ENCODE assay signal across 8 cellular contexts in genomic region chr16:70251651-70252354, GRCh38. TPM values are rescaled to one million over a fixed set of nuclear protein-coding genes. Genes with fewer than 3 reads are reported as not detected.
A peak's percentile ranks its signal among the peaks of the same experiment; 100 is the strongest.
DNase-seq lines count a peak whose midpoint lies in the region; ATAC-seq and TF ChIP-seq lines count a peak whose summit lies in the region.

Gene EXOSC6 (minus strand): TSS chr16:70251940. CDS start chr16:70251900, 40 bp downstream.

- no peaks in the 10 kb centered on the region for H3K9me3 ChIP-seq in OCI-LY7 (ENCODE audit: low read length)

- H3K27ac ChIP-seq in OCI-LY7 (ENCODE audit: low read depth, low read length, poor library complexity, severe bottlenecking), result peak within 1 kb of the TSS; percentile 87
- H3K27ac ChIP-seq in epithelial cell of prostate, result peak within 1 kb of the TSS; percentile 54

- peak; percentile 85 for ATAC-seq in GM21576 (IDR thresholded peaks at IDR 0.05; ENCODE audit: unreplicated experiment)

- H4K20me1 ChIP-seq in OCI-LY7 (ENCODE audit: insufficient read depth, low read length), result no peaks in the 10 kb centered on the region

- H3K9me3 Mint-ChIP-seq in IgD-negative memory B cell, result no peaks in the 10 kb centered on the region

- H3K4me2 ChIP-seq in OCI-LY7 (ENCODE audit: low read length), result peak within 1 kb of the TSS; percentile 93

- H3K4me1 ChIP-seq in OCI-LY7 (ENCODE audit: insufficient read depth, low read length, poor library complexity, severe bottlenecking), result peaks cover 11% of the 10 kb centered on the region

- H3K79me2 ChIP-seq in OCI-LY7 (ENCODE audit: insufficient read depth, low read depth, low read length), result peaks cover 43% of the 10 kb centered on the region

- intact Hi-C loops in OCI-LY7 (cut with micrococcal nuclease; ENCODE audit: unreplicated experiment), result no loop called here

- POLR2A ChIA-PET in OCI-LY7 (lab: Charles Lee), result no interaction called here

- peaks cover 74% of the 10 kb centered on the region for H3K36me3 ChIP-seq in OCI-LY7 (ENCODE audit: insufficient read depth, low read length)

- TF ChIP-seq CTCF in OCI-LY7 (conservative IDR thresholded peaks at IDR 0.05; ENCODE audit: low read length), result peak; percentile 85

- DNase-seq in DMS53 (lab: John Stamatoyannopoulos, UW) (peak; percentile 96), OCI-LY7 (ENCODE audit: low spot score) (peak; percentile 97), activated T-cell treated with anti-CD3 and anti-CD28 coated beads for 1 hour (ENCODE audit: low read depth) (peak; percentile 86), epithelial cell of prostate (ENCODE audit: low read depth, low spot score) (peak; percentile 68), mucosa of gallbladder (ENCODE audit: low spot score) (peak; percentile 93)
- peak; percentile 85 for DNase-seq in stimulated activated CD8-positive, alpha-beta memory T cell treated with anti-CD3 and anti-CD28 coated beads, Interleukin-4, amount 100 ng/mL, for 24 hours (ENCODE audit: low read depth)

- CTCF ChIA-PET in OCI-LY7 (lab: Charles Lee; ENCODE audit: unreplicated experiment), result interaction anchor here (0.6 kb wide), 1 partner anchor 47 kb away, joined by 3 read pairs; the partner anchor contains the start of gene DDX19B

- no TSS peak for BruUV-seq in OCI-LY7 (replicated peaks; lab: Mats Ljungman, UMichigan)

- H3K4me1 Mint-ChIP-seq in IgD-negative memory B cell, result peaks cover 0 to 12% (median 5%) of the 10 kb centered on the region in 3 donors

- H3K27ac Mint-ChIP-seq in IgD-negative memory B cell, result peak within 1 kb of the TSS; percentile 76 to 97 (median 94)

- H3K9me2 ChIP-seq in OCI-LY7 (ENCODE audit: insufficient read depth, low read length), result no peaks in the 10 kb centered on the region

- peaks cover 2% of the 10 kb centered on the region for H3K36me3 Mint-ChIP-seq in IgD-negative memory B cell

- H3K4me3 Mint-ChIP-seq in IgD-negative memory B cell, result peak within 1 kb of the TSS; percentile 86 to 97 (median 92)

- H2AFZ ChIP-seq in OCI-LY7 (ENCODE audit: low read length), result no peak within 1 kb of the TSS

- H3K27me3 Mint-ChIP-seq in IgD-negative memory B cell, result no peaks in the 10 kb centered on the region

- H3K4me3 ChIP-seq in OCI-LY7 (ENCODE audit: low read depth, low read length, poor library complexity, severe bottlenecking), result peak within 1 kb of the TSS; percentile 91

RNA-seq across cellular contexts. Expression of gene EXOSC6, which starts in this region (rescaled TPM):
- polyA plus RNA-seq in IgD-negative memory B cell, result 4.8 TPM
- 30.8 and 36.8 TPM in 2 replicates for total RNA-seq in OCI-LY7 (2014; rRNA removed; shearing (Covaris generic))
- total RNA-seq in OCI-LY7 (2022) (36.1 and 36.3 TPM in 2 replicates), mucosa of gallbladder (19.5 TPM)

Comparison
In these comparisons a context has a peak if more than half of its experiments do, and no peak if none do; other contexts are left out.
1. Peak in every context shown above with its lines: DNase-seq, ATAC-seq, H3K4me3 ChIP-seq and H3K27ac ChIP-seq.